15 cellular contexts compared by ENCODE assay signal in genomic region chr6:75124983-75125382, GRCh38.
A peak's percentile ranks its signal among the peaks of the same experiment; 100 is the strongest.
DNase-seq lines count a peak whose midpoint lies in the region; ATAC-seq, FAIRE-seq and TF ChIP-seq lines count a peak whose summit lies in the region.
"Had no signal": no experiment of that assay in that cellular context is flagged by ENCODE, and none has a peak within 500 bp of the region (broad histone marks: within the 10 kb centered on the region; RNA-seq: fewer than 3 reads in every experiment).

No MANE protein-coding gene starts in this region.

- H3K4me1 ChIP-seq in mammary epithelial cell (ENCODE audit: insufficient read depth, low read length) (no peaks in the 10 kb centered on the region), endothelial cell of umbilical vein (ENCODE audit: control insufficient read depth, extremely low read depth, insufficient read depth, low read length) (peaks cover 8% of the 10 kb centered on the region), mesenchymal stem cell (ENCODE audit: control insufficient read depth, insufficient read depth, low read depth, low read length) (no peaks in the 10 kb centered on the region), vagina (peaks cover 7% of the 10 kb centered on the region)

- in situ Hi-C loops in mammary epithelial cell (cut with MboI; ENCODE audit: low sequenced_read_pairs in 2 of 2) = no loop called here

- POLR2A ChIA-PET in MCF 10A (lab: Yijun Ruan, JAX) = no interaction called here
- POLR2A ChIA-PET in endothelial cell of umbilical vein (lab: Charles Lee) = no interaction called here

- no peak overlapping the region for H3K14ac ChIP-seq in mesenchymal stem cell (ENCODE audit: low read length in 2 of 2)

- H3K9me3 Mint-ChIP-seq in MCF 10A (ENCODE audit: unreplicated experiment) = no peaks in the 10 kb centered on the region
- H3K9me3 Mint-ChIP-seq: H9 had no signal

- H3K18ac ChIP-seq in mesenchymal stem cell (ENCODE audit: low read depth in 1 of 2, low read length in 2 of 2) = no peak overlapping the region

- H3K4me2 ChIP-seq in mammary epithelial cell (ENCODE audit: insufficient read depth, low read depth, low read length) (no peak overlapping the region), endothelial cell of umbilical vein (ENCODE audit: insufficient read depth, low read length) (no peak overlapping the region), mesenchymal stem cell (ENCODE audit: low read length, poor library complexity, severe bottlenecking) (no peak overlapping the region)
- H3K4me2 ChIP-seq: BLaER1 had no signal

- no peaks in the 10 kb centered on the region for H3K27me3 Mint-ChIP-seq in MCF 10A (ENCODE audit: insufficient read depth, unreplicated experiment)

- TF ChIP-seq CTCF in MCF 10A (IDR thresholded peaks at IDR 0.05; ENCODE audit: unreplicated experiment) (no peak), mammary epithelial cell (conservative IDR thresholded peaks at IDR 0.05 in 1 of 2, IDR thresholded peaks at IDR 0.05 in 1 of 2; ENCODE audit: extremely low read depth in 1 of 2, insufficient read depth in 1 of 2, low read depth in 1 of 2, low read length in 2 of 2) (no peak), endothelial cell of umbilical vein (IDR thresholded peaks at IDR 0.05; ENCODE audit: extremely low read depth in 1 of 2, insufficient read depth in 1 of 2, low read depth in 1 of 2, low read length in 2 of 2) (no peak), vagina (IDR thresholded peaks at IDR 0.05) (no peak)

- no peaks in the 10 kb centered on the region for H3K9me1 ChIP-seq in endothelial cell of umbilical vein (replicated peaks; ENCODE audit: control insufficient read depth, extremely low read depth, insufficient read depth, low read length)

- no peak overlapping the region for H3K23ac ChIP-seq in mesenchymal stem cell (ENCODE audit: low read length in 2 of 2)

- H2BK12ac ChIP-seq in mesenchymal stem cell (ENCODE audit: low read length in 2 of 2) = no peak overlapping the region

- TF ChIP-seq POLR2A in endothelial cell of umbilical vein (IDR thresholded peaks at IDR 0.05; ENCODE audit: low read depth, low read length) (no peak), vagina (IDR thresholded peaks at IDR 0.05) (no peak)

- H3K9ac ChIP-seq in mammary epithelial cell (ENCODE audit: insufficient read depth, low read length) (no peak overlapping the region), endothelial cell of umbilical vein (replicated peaks; ENCODE audit: extremely low read depth, insufficient read depth, low read length) (no peak overlapping the region), mesenchymal stem cell (ENCODE audit: low read length) (no peak overlapping the region)
- H3K9ac ChIP-seq: BLaER1 had no signal

- H3K27ac ChIP-seq in mammary epithelial cell (ENCODE audit: insufficient read depth, low read depth, low read length) = no peak overlapping the region
- no peak overlapping the region for H3K27ac ChIP-seq in endothelial cell of umbilical vein (ENCODE audit: insufficient read depth, low read depth, low read length)
- no peak overlapping the region for H3K27ac ChIP-seq in mesenchymal stem cell (ENCODE audit: low read length, poor library complexity, severe bottlenecking)
- no peak overlapping the region for H3K27ac ChIP-seq in vagina
- H3K27ac ChIP-seq: 22Rv1, BLaER1 had no signal

- H3K9me3 ChIP-seq in mammary epithelial cell (replicated peaks; ENCODE audit: insufficient read depth, low read length) = no peaks in the 10 kb centered on the region
- no peaks in the 10 kb centered on the region for H3K9me3 ChIP-seq in endothelial cell of umbilical vein (replicated peaks; ENCODE audit: control insufficient read depth, insufficient read depth, low read length)
- no peaks in the 10 kb centered on the region for H3K9me3 ChIP-seq in mesenchymal stem cell (ENCODE audit: control insufficient read depth, low read length)
- no peaks in the 10 kb centered on the region for H3K9me3 ChIP-seq in vagina
- H3K9me3 ChIP-seq: BLaER1 had no signal

- H4K20me1 ChIP-seq in mammary epithelial cell (ENCODE audit: insufficient read depth, low read length) (no peaks in the 10 kb centered on the region), endothelial cell of umbilical vein (replicated peaks; ENCODE audit: control insufficient read depth, extremely low read depth, insufficient read depth, low read length) (no peaks in the 10 kb centered on the region)
- H4K20me1 ChIP-seq: BLaER1 had no signal

- H3K27me3 ChIP-seq in mammary epithelial cell (ENCODE audit: insufficient read depth, low read length) (no peaks in the 10 kb centered on the region), endothelial cell of umbilical vein (ENCODE audit: control insufficient read depth in 2 of 2, insufficient read depth in 2 of 2, low read length in 2 of 2) (no peaks in the 10 kb centered on the region), mesenchymal stem cell (ENCODE audit: control insufficient read depth in 1 of 2, insufficient read depth in 1 of 2, low read length in 2 of 2) (no peaks in the 10 kb centered on the region), vagina (no peaks in the 10 kb centered on the region)
- H3K27me3 ChIP-seq: BLaER1 had no signal

- no peak overlapping the region for H2BK5ac ChIP-seq in mesenchymal stem cell (ENCODE audit: low read depth, low read length, poor library complexity, severe bottlenecking)

- H4K91ac ChIP-seq in mesenchymal stem cell (ENCODE audit: low read length) = no peak overlapping the region

- H3K27ac Mint-ChIP-seq in MCF 10A (ENCODE audit: low read depth, unreplicated experiment) = no peak overlapping the region
- H3K27ac Mint-ChIP-seq: H9 had no signal

- no peak overlapping the region for H2BK15ac ChIP-seq in mesenchymal stem cell (ENCODE audit: low read depth, poor library complexity, severe bottlenecking)

- H3K4me1 Mint-ChIP-seq in MCF 10A (ENCODE audit: insufficient read depth, unreplicated experiment) = peaks cover 6% of the 10 kb centered on the region
- H3K4me1 Mint-ChIP-seq: H9 had no signal

- dilution Hi-C loops in mammary epithelial cell (cut with HindIII; ENCODE audit: low sequenced_read_pairs) = no loop called here
- dilution Hi-C loops in endothelial cell of umbilical vein (cut with MboI; ENCODE audit: extremely low pct_ligation_motif_present, low sequenced_read_pairs) = no loop called here

- DNase-seq in MCF 10A (ENCODE audit: unreplicated experiment) (peak; percentile 18), mammary epithelial cell (no peak), endothelial cell of umbilical vein (ENCODE audit: low read depth, low spot score) (no peak), mesenchymal stem cell (peak; percentile 27), HT-29 (ENCODE audit: low spot score) (no peak), vagina (ENCODE audit: extremely low spot score in 2 of 2) (no peak)
- DNase-seq in activated CD4-positive, CD25-positive, alpha-beta regulatory T cell (lab: John Stamatoyannopoulos, UW) = no peak
- DNase-seq: AML-193, DMS53, GF-D8, GOT3, H9 had no signal

- H4K8ac ChIP-seq in mesenchymal stem cell (ENCODE audit: low read length) = no peak overlapping the region

- intact Hi-C loops in MCF 10A (cut with micrococcal nuclease) (no loop called here), mammary epithelial cell (cut with micrococcal nuclease) (no loop called here), endothelial cell of umbilical vein (cut with micrococcal nuclease) (no loop called here), vagina (cut with DNase I) (no loop called here)

- no peak for ATAC-seq in HG02642 (IDR thresholded peaks at IDR 0.05; ENCODE audit: poor library complexity, unreplicated experiment)

- no peak overlapping the region for H2AK5ac ChIP-seq in mesenchymal stem cell (ENCODE audit: low read length, severe bottlenecking)

- CTCF ChIA-PET in MCF 10A (lab: Yijun Ruan, JAX) (no interaction called here), mammary epithelial cell (lab: Charles Lee; ENCODE audit: low non-redundant PET) (no interaction called here), endothelial cell of umbilical vein (lab: Charles Lee) (no interaction called here)

- H3K4ac ChIP-seq in mesenchymal stem cell (ENCODE audit: low read depth in 1 of 2, low read length in 2 of 2) = no peak overlapping the region

- 86% methylated on average over 2 of the region's 2 CpGs for WGBS in mammary epithelial cell (ENCODE audit: low coverage, missing lambda C conversion rate)
- WGBS in mesenchymal stem cell = no CpG with 5 or more reads among the region's 2 CpGs

- H3K36me3 ChIP-seq in mammary epithelial cell (ENCODE audit: insufficient read depth, low read length) (peaks cover 52% of the 10 kb centered on the region), endothelial cell of umbilical vein (ENCODE audit: control insufficient read depth in 2 of 2, extremely low read depth in 1 of 2, insufficient read depth in 2 of 2, low read length in 2 of 2) (no peaks in the 10 kb centered on the region), mesenchymal stem cell (ENCODE audit: control insufficient read depth in 1 of 2, insufficient read depth in 2 of 2, low read depth in 1 of 2, low read length in 2 of 2) (peaks cover 9 to 79% of the 10 kb centered on the region in 2 experiments), vagina (peaks cover 0 to 41% of the 10 kb centered on the region in 2 donors)
- H3K36me3 ChIP-seq: BLaER1 had no signal

- H3K79me1 ChIP-seq in mesenchymal stem cell (replicated peaks; ENCODE audit: low read length, poor library complexity, severe bottlenecking) = peaks cover 8% of the 10 kb centered on the region

- no peak overlapping the region for H3K4me3 Mint-ChIP-seq in MCF 10A (ENCODE audit: unreplicated experiment)
- H3K4me3 Mint-ChIP-seq: H9 had no signal

- H2AFZ ChIP-seq in mammary epithelial cell (ENCODE audit: low read depth, low read length) (no peak overlapping the region), endothelial cell of umbilical vein (ENCODE audit: low read depth, low read length) (no peak overlapping the region), mesenchymal stem cell (ENCODE audit: low read depth, low read length) (no peak overlapping the region)

- H3K36me3 Mint-ChIP-seq in MCF 10A (ENCODE audit: insufficient read depth, unreplicated experiment) = peaks cover 56% of the 10 kb centered on the region

- H3K79me2 ChIP-seq in mammary epithelial cell (ENCODE audit: insufficient read depth, low read length) (no peaks in the 10 kb centered on the region), endothelial cell of umbilical vein (ENCODE audit: control insufficient read depth, insufficient read depth, low read length) (no peaks in the 10 kb centered on the region)

- BruUV-seq in MCF 10A (replicated peaks; lab: Mats Ljungman, UMichigan) (no TSS peak), mammary epithelial cell (replicated peaks; lab: Mats Ljungman, UMichigan) (no TSS peak), endothelial cell of umbilical vein (replicated peaks; lab: Mats Ljungman, UMichigan) (no TSS peak)

- H2BK120ac ChIP-seq in mesenchymal stem cell (ENCODE audit: low read depth, low read length) = no peak overlapping the region

- H3K4me3 ChIP-seq in mammary epithelial cell (replicated peaks in 1 of 3; ENCODE audit: insufficient read depth in 1 of 3, low read depth in 2 of 3, low read length in 3 of 3) = no peak overlapping the region
- no peak overlapping the region for H3K4me3 ChIP-seq in endothelial cell of umbilical vein (replicated peaks in 1 of 3; ENCODE audit: insufficient read depth in 1 of 3, low read depth in 1 of 3, low read length in 3 of 3)
- H3K4me3 ChIP-seq in mesenchymal stem cell (ENCODE audit: insufficient read depth in 1 of 2, low read depth in 1 of 2, low read length in 2 of 2) = no peak overlapping the region
- H3K4me3 ChIP-seq in vagina = no peak overlapping the region
- H3K4me3 ChIP-seq: BLaER1 had no signal

- peak; percentile 18 for FAIRE-seq in endothelial cell of umbilical vein (lab: Jason Lieb, UNC)

Comparison
In these comparisons a context has a peak if more than half of its experiments do, and no peak if none do; other contexts are left out.
1. DNase-seq: peak in MCF 10A (single experiment) and mesenchymal stem cell (single experiment); none in mammary epithelial cell (single experiment), endothelial cell of umbilical vein (single experiment), HT-29 (single experiment), vagina (0 of 2) and activated CD4-positive, CD25-positive, alpha-beta regulatory T cell (0 of 4).